ENCODE assay signal across 8 cellular contexts in genomic region chr1:7885513-7886298, GRCh38. TPM values are rescaled to one million over a fixed set of nuclear protein-coding genes. Genes with fewer than 3 reads are reported as not detected.
A peak's percentile ranks its signal among the peaks of the same experiment; 100 is the strongest.
DNase-seq lines count a peak whose midpoint lies in the region; ATAC-seq and TF ChIP-seq lines count a peak whose summit lies in the region.
"Had no signal": no experiment of that assay in that cellular context is flagged by ENCODE, and none has a peak within 500 bp of the region (broad histone marks: within the 10 kb centered on the region; RNA-seq: fewer than 3 reads in every experiment).

No MANE protein-coding gene starts in this region.

- H3K9me3 ChIP-seq in HCT116 (ENCODE audit: control insufficient read depth in 1 of 2, insufficient read depth in 1 of 2, low read depth in 1 of 2, low read length in 2 of 2): no peaks in the 10 kb centered on the region
- H3K9me3 ChIP-seq in PC-3 (ENCODE audit: low read length): no peaks in the 10 kb centered on the region

- H3K4me1 ChIP-seq in HCT116 (ENCODE audit: control insufficient read depth in 1 of 2, insufficient read depth in 2 of 2, low read length in 2 of 2): peaks cover 6 to 21% of the 10 kb centered on the region in 2 experiments
- H3K4me1 ChIP-seq in PC-3 (ENCODE audit: insufficient read depth, low read length): peaks cover 7% of the 10 kb centered on the region

- no peak for TF ChIP-seq CTCF in HCT116 (IDR thresholded peaks at IDR 0.05 in 2 of 3, conservative IDR thresholded peaks at IDR 0.05 in 1 of 3; ENCODE audit: borderline replicate concordance in 1 of 3, insufficient read depth in 1 of 3, low read depth in 2 of 3, low read length in 2 of 3)
- TF ChIP-seq CTCF in PC-3 (conservative IDR thresholded peaks at IDR 0.05; ENCODE audit: low read depth, low read length): no peak

- no peak overlapping the region for H3K9ac ChIP-seq in HCT116 (ENCODE audit: low read length)
- H3K9ac ChIP-seq in PC-3 (ENCODE audit: low read length): no peak overlapping the region

- no peak for TF ChIP-seq POLR2A in HCT116 (IDR thresholded peaks at IDR 0.05; ENCODE audit: borderline replicate concordance, extremely low read depth, insufficient read depth, insufficient read length)

- H3K27ac ChIP-seq in HCT116 (ENCODE audit: low read depth, low read length) (no peak overlapping the region), PC-3 (ENCODE audit: low read length) (no peak overlapping the region), epithelial cell of prostate (no peak overlapping the region)
- H3K27ac ChIP-seq: SK-N-MC had no signal

- POLR2A ChIA-PET in HCT116 (lab: Charles Lee) (no interaction called here), PC-3 (lab: Charles Lee; ENCODE audit: unreplicated experiment) (no interaction called here)

- H3K27me3 ChIP-seq in HCT116 (ENCODE audit: insufficient read depth, low read length): no peaks in the 10 kb centered on the region
- no peaks in the 10 kb centered on the region for H3K27me3 ChIP-seq in PC-3 (ENCODE audit: low read length)

- TF ChIP-seq RAD21 in HCT116 (IDR thresholded peaks at IDR 0.05; ENCODE audit: low read depth): no peak

- BruUV-seq in HCT116 (replicated peaks; lab: Mats Ljungman, UMichigan) (no TSS peak), PC-3 (replicated peaks; lab: Mats Ljungman, UMichigan) (no TSS peak)

- ATAC-seq in HCT116 (peak; percentile 99), PC-3 (peak; percentile 38), GM21381 (IDR thresholded peaks at IDR 0.05; ENCODE audit: unreplicated experiment) (no peak)

- H3K4me3 ChIP-seq in HCT116 (replicated peaks in 1 of 2; ENCODE audit: low read depth in 1 of 2, low read length in 2 of 2): no peak overlapping the region
- peak overlapping the region; percentile 29; the same call in 1 of the 2 replicates for H3K4me3 ChIP-seq in PC-3 (ENCODE audit: low read length)
- H3K4me3 ChIP-seq: SK-N-MC had no signal

- H3K79me2 ChIP-seq in HCT116 (ENCODE audit: insufficient read depth, low read length) (no peaks in the 10 kb centered on the region), PC-3 (ENCODE audit: low read length) (no peaks in the 10 kb centered on the region)

- H3K36me3 ChIP-seq in HCT116 (ENCODE audit: control insufficient read depth in 1 of 2, insufficient read depth in 2 of 2, low read length in 2 of 2) (no peaks in the 10 kb centered on the region), PC-3 (ENCODE audit: low read depth, low read length) (no peaks in the 10 kb centered on the region)

- H3F3A ChIP-seq in PC-3 (ENCODE audit: low read length, unreplicated experiment): no peaks in the 10 kb centered on the region

- H3K4me2 ChIP-seq in HCT116 (ENCODE audit: low read length) (peak overlapping the region; percentile 38; the same call in 1 of the 2 replicates), PC-3 (ENCODE audit: low read length) (peak overlapping the region; percentile 63)

- no peak overlapping the region for H2AFZ ChIP-seq in HCT116 (ENCODE audit: low read depth, low read length, poor library complexity, severe bottlenecking)
- peak overlapping the region; percentile 58; the same call in 1 of the 2 replicates for H2AFZ ChIP-seq in PC-3 (ENCODE audit: low read length)

- CTCF ChIA-PET in HCT116 (lab: Charles Lee): no interaction called here
- CTCF ChIA-PET in PC-3 (lab: Charles Lee): interaction anchor here (0.5 kb wide), 1 partner anchor 13 kb away, joined by 4 read pairs; no protein-coding TSS in a partner anchor

- H4K20me1 ChIP-seq in HCT116 (ENCODE audit: insufficient read depth) (no peaks in the 10 kb centered on the region), PC-3 (ENCODE audit: low read length) (no peaks in the 10 kb centered on the region)

- intact Hi-C loops in HCT116 (cut with micrococcal nuclease): no loop called here
- intact Hi-C loops in PC-3 (cut with micrococcal nuclease): no loop called here

- RAD21 ChIA-PET in HCT116 (lab: Charles Lee; ENCODE audit: low non-redundant PET in 1 of 2, low total read pairs in 2 of 2, uncharacterized antibody in 2 of 2, unreplicated experiment in 2 of 2): no interaction called here

- peak; percentile 63 for DNase-seq in HCT116 (ENCODE audit: low read depth, low spot score)
- peak; percentile 34 for DNase-seq in PC-3
- peak; percentile 5 for DNase-seq in epithelial cell of prostate (ENCODE audit: low read depth, low spot score)
- DNase-seq in stimulated activated CD4-positive, alpha-beta T cell treated with anti-CD3 and anti-CD28 coated beads, Interleukin-2, amount 100 ng/mL, for 24 hours: peak; percentile 22 to 55
- no peak for DNase-seq in NK-92 treated with Interleukin-12 subunit alpha and Interleukin-12 subunit beta, amount 100 ng/mL, for 24 hours (lab: John Stamatoyannopoulos, UW)
- no peak for DNase-seq in middle frontal gyrus (ENCODE audit: extremely low spot score, low spot score)

- no peaks in the 10 kb centered on the region for H3K9me2 ChIP-seq in HCT116 (ENCODE audit: insufficient read depth)
- no peaks in the 10 kb centered on the region for H3K9me2 ChIP-seq in PC-3 (replicated peaks; ENCODE audit: low read length)

TF ChIP-seq in HCT116, 20 proteins besides CTCF, POLR2A, EP300 and RAD21:
- TF ChIP-seq ZFX (IDR thresholded peaks at IDR 0.05) (no peak), ZNF274 (IDR thresholded peaks at IDR 0.05; ENCODE audit: low read depth, low read length) (no peak), POLR2AphosphoS5 (IDR thresholded peaks at IDR 0.05; ENCODE audit: low read depth, low read length) (no peak), EGR1 (IDR thresholded peaks at IDR 0.05; ENCODE audit: low read depth) (no peak), CBX3 (IDR thresholded peaks at IDR 0.05; ENCODE audit: low read depth) (no peak), FOSL1 (IDR thresholded peaks at IDR 0.05; ENCODE audit: low read depth) (no peak)
- TF ChIP-seq, protein P1, sequence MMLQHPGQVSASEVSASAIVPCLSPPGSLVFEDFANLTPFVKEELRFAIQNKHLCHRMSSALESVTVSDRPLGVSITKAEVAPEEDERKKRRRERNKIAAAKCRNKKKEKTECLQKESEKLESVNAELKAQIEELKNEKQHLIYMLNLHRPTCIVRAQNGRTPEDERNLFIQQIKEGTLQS (IDR thresholded peaks at IDR 0.05): no peak
- TF ChIP-seq, protein P2, sequence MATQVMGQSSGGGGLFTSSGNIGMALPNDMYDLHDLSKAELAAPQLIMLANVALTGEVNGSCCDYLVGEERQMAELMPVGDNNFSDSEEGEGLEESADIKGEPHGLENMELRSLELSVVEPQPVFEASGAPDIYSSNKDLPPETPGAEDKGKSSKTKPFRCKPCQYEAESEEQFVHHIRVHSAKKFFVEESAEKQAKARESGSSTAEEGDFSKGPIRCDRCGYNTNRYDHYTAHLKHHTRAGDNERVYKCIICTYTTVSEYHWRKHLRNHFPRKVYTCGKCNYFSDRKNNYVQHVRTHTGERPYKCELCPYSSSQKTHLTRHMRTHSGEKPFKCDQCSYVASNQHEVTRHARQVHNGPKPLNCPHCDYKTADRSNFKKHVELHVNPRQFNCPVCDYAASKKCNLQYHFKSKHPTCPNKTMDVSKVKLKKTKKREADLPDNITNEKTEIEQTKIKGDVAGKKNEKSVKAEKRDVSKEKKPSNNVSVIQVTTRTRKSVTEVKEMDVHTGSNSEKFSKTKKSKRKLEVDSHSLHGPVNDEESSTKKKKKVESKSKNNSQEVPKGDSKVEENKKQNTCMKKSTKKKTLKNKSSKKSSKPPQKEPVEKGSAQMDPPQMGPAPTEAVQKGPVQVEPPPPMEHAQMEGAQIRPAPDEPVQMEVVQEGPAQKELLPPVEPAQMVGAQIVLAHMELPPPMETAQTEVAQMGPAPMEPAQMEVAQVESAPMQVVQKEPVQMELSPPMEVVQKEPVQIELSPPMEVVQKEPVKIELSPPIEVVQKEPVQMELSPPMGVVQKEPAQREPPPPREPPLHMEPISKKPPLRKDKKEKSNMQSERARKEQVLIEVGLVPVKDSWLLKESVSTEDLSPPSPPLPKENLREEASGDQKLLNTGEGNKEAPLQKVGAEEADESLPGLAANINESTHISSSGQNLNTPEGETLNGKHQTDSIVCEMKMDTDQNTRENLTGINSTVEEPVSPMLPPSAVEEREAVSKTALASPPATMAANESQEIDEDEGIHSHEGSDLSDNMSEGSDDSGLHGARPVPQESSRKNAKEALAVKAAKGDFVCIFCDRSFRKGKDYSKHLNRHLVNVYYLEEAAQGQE (IDR thresholded peaks at IDR 0.05; ENCODE audit: low read depth): no peak

RNA-seq across cellular contexts. Expression of gene UTS2, which starts 32.8 kb away (rescaled TPM):
- total RNA-seq in HCT116 (2021; ENCODE audit: unreplicated experiment): 3.0 TPM
- 0.52 and 2.9 TPM in 2 replicates for polyA plus RNA-seq in HCT116 (2012)
- not detected in 2 replicates for total RNA-seq in PC-3 (2014; rRNA removed)

RNA-seq across cellular contexts. Expression of gene TNFRSF9, which starts 54.9 kb away (rescaled TPM):
- total RNA-seq in HCT116 (2021; ENCODE audit: unreplicated experiment) (0.20 TPM), PC-3 (2014; rRNA removed) (0.04 and 0.06 TPM in 2 replicates)
- 0.22 and 0.39 TPM in 2 replicates for polyA plus RNA-seq in HCT116 (2012)

Comparison
In these comparisons a context has a peak if more than half of its experiments do, and no peak if none do; other contexts are left out.
1. DNase-seq: peak in HCT116 (single experiment), PC-3 (single experiment), epithelial cell of prostate (single experiment) and stimulated activated CD4-positive, alpha-beta T cell treated with anti-CD3 and anti-CD28 coated beads, Interleukin-2, amount 100 ng/mL, for 24 hours (2 of 2); none in NK-92 treated with Interleukin-12 subunit alpha and Interleukin-12 subunit beta, amount 100 ng/mL, for 24 hours (single experiment) and middle frontal gyrus (single experiment).